14 cellular contexts compared by ENCODE assay signal in the genomic region with DNA sequence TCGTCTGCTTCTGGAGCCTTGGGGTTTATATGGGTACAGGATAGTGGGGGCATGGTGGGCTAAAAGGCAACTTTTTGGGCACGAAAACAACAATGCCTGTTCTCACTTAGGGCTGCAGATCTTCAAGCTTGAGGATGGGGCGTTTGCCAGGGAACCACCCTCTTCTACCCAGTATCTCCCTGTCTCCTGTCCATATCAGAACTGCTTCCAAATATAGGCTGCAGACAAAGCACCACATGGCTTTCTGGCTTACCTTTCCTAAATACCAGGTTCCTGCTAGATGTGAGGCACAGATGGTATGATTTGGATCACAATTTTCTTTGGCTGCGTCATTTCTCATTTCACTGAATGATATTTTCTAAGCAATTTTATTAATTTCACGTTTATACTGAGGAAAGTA.
DNase-seq lines count a peak whose midpoint lies in the region; ATAC-seq and FAIRE-seq lines count a peak whose summit lies in the region.
"Had no signal": no experiment of that assay in that cellular context is flagged by ENCODE, and none has a peak within 500 bp of the region (broad histone marks: within the 10 kb centered on the region; RNA-seq: fewer than 3 reads in every experiment).

No MANE protein-coding gene starts in this region.

- ATAC-seq in Right ventricle myocardium superior (ENCODE audit: poor library complexity) (peak; percentile 79), left cardiac atrium (no peak), HG02885 (IDR thresholded peaks at IDR 0.05; ENCODE audit: poor library complexity, unreplicated experiment) (no peak)

- peak; percentile 55 for FAIRE-seq in urothelium cell line (lab: Jason Lieb, UNC)

- intact Hi-C loops in Right ventricle myocardium superior (cut with DNase I) (no loop called here), left cardiac atrium (cut with DNase I) (no loop called here)

- no peak for DNase-seq in Right ventricle myocardium superior
- DNase-seq in left cardiac atrium, result no peak
- peak; percentile 48 for DNase-seq in NCI-H446 treated with DMSO at 0.1 percent for 48 hours (lab: John Stamatoyannopoulos, UW)
- peak; percentile 87 for DNase-seq in cerebellum (ENCODE audit: low spot score)
- no peak for DNase-seq in urothelium cell line (ENCODE audit: low spot score)
- no peak for DNase-seq in SK-N-DZ (ENCODE audit: low spot score)
- DNase-seq: 8988T; AML-193; CD4-positive, CD25-positive, alpha-beta regulatory T cell; DMS53; GOT3; HCEC 1CT; HFFc6 had no signal

Comparison
In these comparisons a context has a peak if more than half of its experiments do, and no peak if none do; other contexts are left out.
1. DNase-seq: peak in NCI-H446 treated with DMSO at 0.1 percent for 48 hours (single experiment) and cerebellum (single experiment); none in Right ventricle myocardium superior (single experiment), left cardiac atrium (single experiment), urothelium cell line (single experiment) and SK-N-DZ (single experiment).